ENCODE assay signal across 9 cellular contexts in the genomic region with DNA sequence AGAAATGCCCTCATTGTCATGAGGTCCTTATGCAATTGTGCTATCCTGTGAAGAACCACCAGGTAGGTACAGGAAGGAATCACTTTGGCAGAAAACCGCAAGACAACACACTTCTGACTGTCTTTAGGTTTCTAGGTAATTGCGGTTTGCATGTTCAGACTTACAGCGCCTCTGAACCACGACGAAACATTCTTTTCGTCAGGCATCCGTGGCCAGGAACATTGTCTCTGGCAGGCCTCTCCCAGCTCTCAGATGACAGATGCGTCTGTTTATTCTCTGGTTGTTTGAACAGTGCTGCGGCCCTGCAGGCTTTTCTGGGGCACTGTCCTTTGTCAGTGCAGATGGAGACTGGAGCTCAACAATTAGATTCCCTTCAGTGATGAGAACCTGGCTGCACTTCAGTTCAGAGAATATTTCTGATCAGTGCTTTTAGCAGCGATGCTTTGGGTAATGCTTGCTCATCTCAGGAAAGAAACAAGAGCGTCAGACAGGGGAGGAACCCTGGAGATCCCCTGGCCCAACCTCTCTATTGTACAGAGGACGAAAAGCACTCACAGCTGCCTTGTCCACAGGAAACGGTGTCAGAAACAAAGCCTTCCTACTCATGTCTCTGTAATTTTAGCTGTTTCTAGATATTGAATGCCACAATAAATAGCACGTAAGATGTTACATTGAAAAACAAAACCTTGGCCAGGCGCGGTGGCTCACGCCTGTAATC.
DNase-seq lines count a peak whose midpoint lies in the region; ATAC-seq, FAIRE-seq and TF ChIP-seq lines count a peak whose summit lies in the region.
"Had no signal": no experiment of that assay in that cellular context is flagged by ENCODE, and none has a peak within 500 bp of the region (broad histone marks: within the 10 kb centered on the region; RNA-seq: fewer than 3 reads in every experiment).

No MANE protein-coding gene starts in this region.

- no peaks in the 10 kb centered on the region for H3K36me3 Mint-ChIP-seq in T-helper 17 cell (ENCODE audit: low read depth)

- no peak overlapping the region for H3K4me3 ChIP-seq in pancreas

- 62 to 70% methylated on average over 17 of the region's 17 CpGs for WGBS in pancreas, 2 donors

- peaks cover 17 to 32% (median 19%) of the 10 kb centered on the region in 3 donors for H3K4me1 ChIP-seq in pancreas

- H3K27me3 ChIP-seq in pancreas, result no peaks in the 10 kb centered on the region

- DNase-seq in NCI-H2196 (lab: John Stamatoyannopoulos, UW; ENCODE audit: unreplicated experiment) (peak; percentile 89), epidermal melanocyte (ENCODE audit: insufficient read length, low spot score) (peak; percentile 36), pancreas (no peak), T-helper 17 cell (no peak), middle frontal gyrus (ENCODE audit: extremely low spot score, low spot score) (no peak), hepatic stellate cell (ENCODE audit: low spot score) (no peak), UCSD-AML1 (lab: John Stamatoyannopoulos, UW; ENCODE audit: unreplicated experiment) (no peak)

- intact Hi-C loops in pancreas (cut with DNase I), result no loop called here

- peak; percentile 20 for FAIRE-seq in pancreas (lab: Jason Lieb, UNC)
- FAIRE-seq: endometrium had no signal

- no peaks in the 10 kb centered on the region for H3K9me3 ChIP-seq in pancreas
- H3K9me3 ChIP-seq in T-helper 17 cell (ENCODE audit: control insufficient read depth, low read length, poor library complexity, severe bottlenecking), result no peaks in the 10 kb centered on the region

- no peak overlapping the region for H3K4me3 Mint-ChIP-seq in T-helper 17 cell

- peak; percentile 68 for ATAC-seq in GM19395 (IDR thresholded peaks at IDR 0.05; ENCODE audit: unreplicated experiment)
- ATAC-seq in pancreas, result peak in 3 of 4 donors; percentile 18 to 64 (median 41)
- no peak for ATAC-seq in T-helper 17 cell

- TF ChIP-seq CTCF in pancreas (IDR thresholded peaks at IDR 0.05), result no peak

- H3K27ac ChIP-seq in pancreas, result peak overlapping the region in 3 of 4 donors; percentile 4 to 55 (median 37)

- H3K27me3 Mint-ChIP-seq in T-helper 17 cell, result peaks cover 7% of the 10 kb centered on the region

- H3K27ac Mint-ChIP-seq in T-helper 17 cell, result no peak overlapping the region

- no peaks in the 10 kb centered on the region for H3K4me1 Mint-ChIP-seq in T-helper 17 cell

- no peaks in the 10 kb centered on the region for H3K36me3 ChIP-seq in pancreas

Comparison
In these comparisons a context has a peak if more than half of its experiments do, and no peak if none do; other contexts are left out.
1. DNase-seq: peak in NCI-H2196 (single experiment) and epidermal melanocyte (single experiment); none in pancreas (0 of 6), T-helper 17 cell (0 of 3), middle frontal gyrus (single experiment), hepatic stellate cell (single experiment) and UCSD-AML1 (single experiment).